ENCODE assay signal across 21 cellular contexts in the genomic region with DNA sequence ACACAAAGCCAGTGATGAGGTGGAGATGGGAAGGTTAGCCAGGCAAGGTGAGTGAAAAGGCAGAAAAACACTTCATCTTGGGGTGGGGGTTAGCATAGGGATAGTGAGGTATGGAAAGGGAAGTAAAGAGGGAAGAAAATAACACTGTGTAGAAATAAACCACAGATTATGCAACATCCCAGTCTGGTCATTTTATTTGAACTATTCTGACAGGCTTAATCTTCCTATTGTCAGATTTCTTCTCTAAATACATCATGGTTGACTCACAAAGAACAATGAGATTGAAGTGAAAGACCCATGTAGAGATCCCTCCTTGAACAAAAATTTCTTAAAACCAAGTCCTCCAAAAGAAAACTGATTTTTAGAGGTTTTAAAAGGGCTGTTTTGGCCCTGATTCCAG.
DNase-seq lines count a peak whose midpoint lies in the region; ATAC-seq and TF ChIP-seq lines count a peak whose summit lies in the region.
"Had no signal": no experiment of that assay in that cellular context is flagged by ENCODE, and none has a peak within 500 bp of the region (broad histone marks: within the 10 kb centered on the region; RNA-seq: fewer than 3 reads in every experiment).

No MANE protein-coding gene starts in this region.

- DNase-seq in OCI-M1 (lab: John Stamatoyannopoulos, UW) (peak; percentile 59), cardiac fibroblast (ENCODE audit: low read depth in 2 of 2) (peak; percentile 54 to 66), activated T-cell treated with anti-CD3 and anti-CD28 coated beads for 4 hours (no peak), NCI-H2227 (lab: John Stamatoyannopoulos, UW; ENCODE audit: unreplicated experiment) (no peak), mesenteric fat pad (ENCODE audit: low spot score) (no peak), left colon (no peak)
- DNase-seq: activated CD8-positive, alpha-beta memory T cell treated with anti-CD3 and anti-CD28 coated beads, Interleukin-2, amount 10 ng/mL, durations not matched to agents 7 days and 5 days; adrenal gland; DMS53; effector CD8-positive, alpha-beta T cell; HFFc6; hippocampal formation; mesendoderm; natural killer cell; NCI-H1436; NCI-H2171 treated with DMSO at 0.1 percent for 48 hours; small intestine; stimulated activated CD8-positive, alpha-beta memory T cell treated with anti-CD3 and anti-CD28 coated beads, Interleukin-4, amount 100 ng/mL, for 48 hours; T-helper 17 cell had no signal

- TF ChIP-seq EP300 in Ishikawa (IDR thresholded peaks at IDR 0.05; ENCODE audit: borderline replicate concordance): no peak

- no peak overlapping the region for H3K4me3 ChIP-seq in cardiac fibroblast (replicated peaks in 1 of 2; ENCODE audit: low read depth in 2 of 2, low read length in 2 of 2)
- H3K4me3 ChIP-seq: adrenal gland, BLaER1 had no signal

- intact Hi-C loops in left colon (cut with DNase I, micrococcal nuclease): no loop called here

- ATAC-seq in left colon: no peak
- ATAC-seq: activated CD8-positive, alpha-beta memory T cell treated with anti-CD3 and anti-CD28 coated beads, Interleukin-2, amount 10 ng/mL, durations not matched to agents 7 days and 5 days; natural killer cell; T-helper 17 cell had no signal

- TF ChIP-seq RAD21 in Ishikawa (IDR thresholded peaks at IDR 0.05; ENCODE audit: low read depth): no peak

- no peak for TF ChIP-seq CTCF in cardiac fibroblast (IDR thresholded peaks at IDR 0.05; ENCODE audit: low read depth, low read length)

TF ChIP-seq in Ishikawa, 13 proteins besides CTCF, POLR2A, EP300 and RAD21:
- TF ChIP-seq YY1 (IDR thresholded peaks at IDR 0.05; ENCODE audit: low read depth): no peak
- 0 out of 2 replicates have a peak, but pooled peaks have one; percentile 12 for TF ChIP-seq CEBPB (IDR thresholded peaks at IDR 0.05)
- no peak for TF ChIP-seq TEAD4 (IDR thresholded peaks at IDR 0.05)

Comparison
In these comparisons a context has a peak if more than half of its experiments do, and no peak if none do; other contexts are left out.
1. DNase-seq: peak in OCI-M1 (single experiment) and cardiac fibroblast (2 of 2); none in activated T-cell treated with anti-CD3 and anti-CD28 coated beads for 4 hours (single experiment), NCI-H2227 (single experiment), mesenteric fat pad (single experiment) and left colon (0 of 2).